In the genomic region with DNA sequence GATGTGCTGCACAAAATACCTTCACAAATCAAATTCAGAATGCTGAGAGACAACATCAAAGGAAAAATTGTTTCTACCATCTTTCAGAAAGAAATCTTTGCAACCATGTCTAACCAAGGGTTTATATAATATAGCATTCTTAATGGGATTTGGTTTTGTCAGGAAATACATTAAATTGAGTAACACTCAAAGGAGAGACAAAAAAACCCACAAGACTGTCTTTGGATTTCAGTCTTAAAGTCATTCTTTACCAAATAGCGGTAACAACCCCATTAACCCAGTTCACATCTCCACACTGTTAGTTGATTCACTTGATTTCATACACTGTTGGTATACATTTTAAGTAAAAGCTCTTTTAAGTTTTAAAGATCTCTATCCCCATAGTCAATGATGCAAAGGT, we compare ENCODE assay signal across 22 cellular contexts.
"Had no signal": no experiment of that assay in that cellular context is flagged by ENCODE, and none has a peak within 500 bp of the region (broad histone marks: within the 10 kb centered on the region; RNA-seq: fewer than 3 reads in every experiment).

No MANE protein-coding gene starts in this region.

- H3K4me3 ChIP-seq: coronary artery, esophagus squamous epithelium, lower lobe of right lung, psoas muscle, sigmoid colon, spleen, testis, tibial artery, upper lobe of left lung had no signal

- ATAC-seq: lower lobe of right lung; natural killer cell; psoas muscle; right cardiac atrium; stimulated activated memory B cell treated with anti-CD40 and anti-IgM and Interleukin-4, amounts not matched to agents 10 μg/mL and 1 μg/mL and 100 μg/mL, for 72 hours; stimulated activated naive CD8-positive, alpha-beta T cell treated with anti-CD3 and anti-CD28 coated beads, Interleukin-15, Interleukin-2, amounts not matched to agents 100 U/mL and 50 U/mL, for 24 hours had no signal

- H3K36me3 ChIP-seq: esophagus squamous epithelium, lower lobe of right lung, neutrophil, sigmoid colon, spleen, tibial artery, upper lobe of left lung had no signal

- H3K27ac ChIP-seq: coronary artery, esophagus squamous epithelium, lower lobe of right lung, neutrophil, psoas muscle, sigmoid colon, testis, tibial artery, upper lobe of left lung had no signal

- H3K4me1 Mint-ChIP-seq: natural killer cell; stimulated activated memory B cell treated with anti-CD40 and anti-IgM and Interleukin-4, amounts not matched to agents 10 μg/mL and 1 μg/mL and 100 μg/mL, for 72 hours had no signal

- H3K9me3 ChIP-seq: esophagus squamous epithelium, lower lobe of right lung, neutrophil, psoas muscle, sigmoid colon, spleen, testis, tibial artery, upper lobe of left lung had no signal

- H3K27me3 ChIP-seq: esophagus squamous epithelium, neutrophil, sigmoid colon, spleen, testis, tibial artery, upper lobe of left lung had no signal

- H3K27ac Mint-ChIP-seq: natural killer cell; stimulated activated memory B cell treated with anti-CD40 and anti-IgM and Interleukin-4, amounts not matched to agents 10 μg/mL and 1 μg/mL and 100 μg/mL, for 72 hours had no signal

- H3K27me3 Mint-ChIP-seq: stimulated activated memory B cell treated with anti-CD40 and anti-IgM and Interleukin-4, amounts not matched to agents 10 μg/mL and 1 μg/mL and 100 μg/mL, for 72 hours had no signal

- H3K9me3 Mint-ChIP-seq: neural crest cell; stimulated activated memory B cell treated with anti-CD40 and anti-IgM and Interleukin-4, amounts not matched to agents 10 μg/mL and 1 μg/mL and 100 μg/mL, for 72 hours had no signal

- H3K4me1 ChIP-seq: lower lobe of right lung, psoas muscle, spleen, testis had no signal

- H3K4me3 Mint-ChIP-seq: natural killer cell; neural crest cell; stimulated activated memory B cell treated with anti-CD40 and anti-IgM and Interleukin-4, amounts not matched to agents 10 μg/mL and 1 μg/mL and 100 μg/mL, for 72 hours had no signal

- H3K36me3 Mint-ChIP-seq: natural killer cell; stimulated activated memory B cell treated with anti-CD40 and anti-IgM and Interleukin-4, amounts not matched to agents 10 μg/mL and 1 μg/mL and 100 μg/mL, for 72 hours had no signal

- DNase-seq: dermis blood vessel endothelial cell; effector memory CD4-positive, alpha-beta T cell; erythroblast; esophagus squamous epithelium; foreskin melanocyte; left ventricle myocardium superior; lower lobe of right lung; natural killer cell; psoas muscle; right cardiac atrium; sigmoid colon; spleen; stimulated activated CD4-positive, alpha-beta T cell treated with anti-CD3 and anti-CD28 coated beads, Interleukin-4, amount 100 ng/mL, for 4 hours; stimulated activated naive CD8-positive, alpha-beta T cell treated with anti-CD3 and anti-CD28 coated beads, Interleukin-15, Interleukin-2, amounts not matched to agents 100 U/mL and 50 U/mL, for 24 hours; substantia nigra; testis; tibial artery; upper lobe of left lung had no signal
